Comparison of ENCODE assay signal across 26 cellular contexts in genomic region chr5:7169240-7169878, GRCh38.
"Had no signal": no experiment of that assay in that cellular context is flagged by ENCODE, and none has a peak within 500 bp of the region (broad histone marks: within the 10 kb centered on the region; RNA-seq: fewer than 3 reads in every experiment).

No MANE protein-coding gene starts in this region.

- H3K36me3 Mint-ChIP-seq: activated naive CD4-positive, alpha-beta T cell treated with anti-CD3 and anti-CD28 coated beads, Interleukin-2, amount 50 U/mL, for 72 hours; immature natural killer cell; natural killer cell had no signal

- H3K4me3 Mint-ChIP-seq: activated T-cell treated with anti-CD3 and anti-CD28 coated beads, Interleukin-2, amount 50 U/mL, for 24 hours; activated T-helper 17 cell treated with anti-CD3 and anti-CD28 coated beads, Interleukin-2, amount 50 U/mL, for 72 hours; central memory CD8-positive, alpha-beta T cell; effector memory CD8-positive, alpha-beta T cell; immature natural killer cell; natural killer cell had no signal

- H3K4me1 ChIP-seq: ascending aorta, colonic mucosa, left lung, psoas muscle, right atrium auricular region, spleen, upper lobe of right lung had no signal

- H3K27me3 ChIP-seq: ascending aorta, brain microvascular endothelial cell, colonic mucosa, left lung, ovary, right atrium auricular region, spleen, upper lobe of right lung had no signal

- H3K9me3 ChIP-seq: ascending aorta, colonic mucosa, ovary, psoas muscle, right atrium auricular region, spleen, thoracic aorta, upper lobe of right lung had no signal

- H3K27ac ChIP-seq: ascending aorta, brain microvascular endothelial cell, colonic mucosa, dorsolateral prefrontal cortex, left lung, ovary, psoas muscle, right atrium auricular region, spleen, thoracic aorta, upper lobe of right lung had no signal

- DNase-seq: activated CD4-positive, alpha-beta T cell treated with anti-CD3 and anti-CD28 coated beads for 1 hour; activated CD8-positive, alpha-beta memory T cell treated with anti-CD3 and anti-CD28 coated beads for 24 hours; activated CD8-positive, alpha-beta memory T cell treated with anti-CD3 and anti-CD28 coated beads, Interleukin-2, amount 50 U/mL, for 4 hours; activated T-cell treated with anti-CD3 and anti-CD28 coated beads, Interleukin-2, amount 50 U/mL, for 24 hours; brain microvascular endothelial cell; colonic mucosa; dorsolateral prefrontal cortex; effector memory CD8-positive, alpha-beta T cell; foreskin fibroblast; immature natural killer cell; kidney glomerular epithelial cell; left lung; natural killer cell; ovary; psoas muscle; spleen; stimulated activated CD4-positive, alpha-beta T cell treated with anti-CD3 and anti-CD28 coated beads, Interleukin-4, amount 100 ng/mL, for 1 hour; stimulated activated naive CD4-positive, alpha-beta T cell; upper lobe of right lung had no signal

- H3K4me3 ChIP-seq: ascending aorta, colonic mucosa, dorsolateral prefrontal cortex, left lung, ovary, psoas muscle, right atrium auricular region, spleen, thoracic aorta, upper lobe of right lung had no signal

- H3K4me1 Mint-ChIP-seq: activated T-helper 17 cell treated with anti-CD3 and anti-CD28 coated beads, Interleukin-2, amount 50 U/mL, for 72 hours; central memory CD8-positive, alpha-beta T cell; immature natural killer cell; natural killer cell had no signal

- H3K36me3 ChIP-seq: ascending aorta, brain microvascular endothelial cell, colonic mucosa, left lung, ovary, right atrium auricular region, spleen, thoracic aorta, upper lobe of right lung had no signal

- H3K9me3 Mint-ChIP-seq: activated T-cell treated with anti-CD3 and anti-CD28 coated beads, Interleukin-2, amount 50 U/mL, for 24 hours; activated T-helper 17 cell treated with anti-CD3 and anti-CD28 coated beads, Interleukin-2, amount 50 U/mL, for 72 hours had no signal

- H3K27me3 Mint-ChIP-seq: activated T-cell treated with anti-CD3 and anti-CD28 coated beads, Interleukin-2, amount 50 U/mL, for 24 hours; central memory CD8-positive, alpha-beta T cell; effector memory CD8-positive, alpha-beta T cell had no signal

- H3K27ac Mint-ChIP-seq: activated naive CD4-positive, alpha-beta T cell treated with anti-CD3 and anti-CD28 coated beads, Interleukin-2, amount 50 U/mL, for 72 hours; activated T-cell treated with anti-CD3 and anti-CD28 coated beads, Interleukin-2, amount 50 U/mL, for 24 hours; activated T-helper 17 cell treated with anti-CD3 and anti-CD28 coated beads, Interleukin-2, amount 50 U/mL, for 72 hours; effector memory CD8-positive, alpha-beta T cell; immature natural killer cell; mesothelial cell of epicardium; natural killer cell had no signal
